ENCODE assay signal across 10 cellular contexts in the genomic region with DNA sequence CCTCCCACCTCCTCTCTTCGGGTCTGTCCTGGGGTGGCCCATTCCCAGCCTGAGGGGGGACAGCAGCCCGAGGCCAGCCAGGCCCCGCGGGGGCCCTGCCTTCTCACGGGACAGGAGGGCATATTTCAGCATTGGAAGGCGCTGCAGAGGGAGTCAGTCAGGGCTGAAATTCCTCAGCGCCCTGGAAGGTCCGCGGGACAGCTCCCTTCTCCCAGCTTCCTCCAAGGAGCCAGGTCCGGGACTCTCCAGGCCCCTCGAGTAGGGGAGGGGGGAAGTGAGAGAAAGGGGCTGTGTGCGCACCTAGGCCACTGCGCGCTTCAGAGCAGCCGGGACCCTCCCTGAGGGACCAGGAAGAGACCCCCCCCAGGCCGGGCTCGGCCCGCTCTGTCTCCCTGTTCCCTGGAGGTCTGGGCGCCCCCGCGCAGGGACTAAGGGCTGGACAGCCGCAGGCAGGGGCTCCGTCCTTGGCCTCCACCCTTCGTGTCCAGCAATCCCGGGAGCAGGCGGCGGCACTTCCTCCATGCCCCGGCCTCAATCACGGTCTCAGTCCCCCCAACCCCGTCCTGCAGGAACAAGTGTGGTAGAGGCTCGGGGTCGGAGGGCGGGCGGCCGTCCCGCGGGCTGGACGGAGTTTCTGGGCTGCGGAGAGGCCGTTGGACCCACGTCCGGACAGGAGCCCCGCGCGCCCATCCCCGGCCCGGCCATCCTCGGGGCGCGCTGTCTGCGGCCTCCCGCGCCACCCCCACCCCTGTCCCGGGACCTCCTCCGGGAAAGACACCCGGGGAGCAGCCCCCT. TPM values are rescaled to one million over a fixed set of nuclear protein-coding genes. Genes with fewer than 3 reads are reported as not detected.
A peak's percentile ranks its signal among the peaks of the same experiment; 100 is the strongest.
DNase-seq lines count a peak whose midpoint lies in the region; ATAC-seq and TF ChIP-seq lines count a peak whose summit lies in the region.
"Had no signal": no experiment of that assay in that cellular context is flagged by ENCODE, and none has a peak within 500 bp of the region (broad histone marks: within the 10 kb centered on the region; RNA-seq: fewer than 3 reads in every experiment).

No MANE protein-coding gene starts in this region.

- WGBS in esophagus muscularis mucosa = 19% methylated on average over 11 of the region's 56 CpGs
- 4 to 8% methylated on average over 45 to 56 of the region's 56 CpGs for WGBS in aorta, 2 donors

- H3K9me3 ChIP-seq in breast epithelium (no peaks in the 10 kb centered on the region), esophagus muscularis mucosa (peaks cover 0 to 4% (median 0%) of the 10 kb centered on the region in 4 donors), aorta (ENCODE audit: control insufficient read depth, low read length) (no peaks in the 10 kb centered on the region)
- H3K9me3 ChIP-seq: colonic mucosa had no signal

- intact Hi-C loops in breast epithelium (cut with DNase I; ENCODE audit: low total_unique reads) = no loop called here
- intact Hi-C loops in MCF 10A (cut with micrococcal nuclease) = loop anchor here (2.0 to 10.0 kb wide), 2 partner anchors 541 to 685 kb away; no protein-coding TSS in a partner anchor
- intact Hi-C loops in esophagus muscularis mucosa (cut with DNase I) = loop anchor here (10.0 kb wide), 2 partner anchors 91 to 681 kb away; no protein-coding TSS in a partner anchor
- intact Hi-C loops in aorta (cut with DNase I) = loop anchor here (5.0 to 10.0 kb wide), 3 partner anchors 541 to 681 kb away; no protein-coding TSS in a partner anchor

- CTCF ChIA-PET in MCF 10A (lab: Yijun Ruan, JAX) = interaction anchor here (0.5 to 0.8 kb wide), 4 partner anchors 23 to 805 kb away, joined by 3 read pairs; no protein-coding TSS in a partner anchor

- H3K27ac Mint-ChIP-seq in MCF 10A (ENCODE audit: low read depth, unreplicated experiment) = no peak overlapping the region
- H3K27ac Mint-ChIP-seq in nephron progenitor cell = no peak overlapping the region
- H3K27ac Mint-ChIP-seq: CD8-positive, alpha-beta T cell had no signal

- DNase-seq in breast epithelium (ENCODE audit: low spot score in 2 of 2) (peak in 1 of 2 donors; percentile 47), MCF 10A (ENCODE audit: unreplicated experiment) (no peak), esophagus muscularis mucosa (ENCODE audit: extremely low spot score) (no peak), nephron progenitor cell (peak; percentile 51), aorta (peak; percentile 39 to 77), T1000 (lab: John Stamatoyannopoulos, UW) (no peak), NCI-H748 treated with DMSO at 0.1 percent for 48 hours (lab: John Stamatoyannopoulos, UW) (no peak), DMS114 treated with DMSO at 0.1 percent for 48 hours (lab: John Stamatoyannopoulos, UW; ENCODE audit: unreplicated experiment) (no peak)

- H3K9me3 Mint-ChIP-seq in MCF 10A (ENCODE audit: unreplicated experiment) (no peaks in the 10 kb centered on the region), nephron progenitor cell (peaks cover 7% of the 10 kb centered on the region)
- H3K9me3 Mint-ChIP-seq: CD8-positive, alpha-beta T cell had no signal

- H3K4me3 ChIP-seq in breast epithelium (peak overlapping the region; percentile 52 to 77 (median 52)), esophagus muscularis mucosa (peak overlapping the region; percentile 52 to 70 (median 62)), aorta (ENCODE audit: low read length in 2 of 2) (no peak overlapping the region)

- no peak for TF ChIP-seq EP300 in esophagus muscularis mucosa (IDR thresholded peaks at IDR 0.05)

- H3K4me1 ChIP-seq in breast epithelium (peaks cover 0 to 26% of the 10 kb centered on the region in 2 donors), esophagus muscularis mucosa (peaks cover 32 to 45% (median 42%) of the 10 kb centered on the region in 4 donors), aorta (ENCODE audit: control insufficient read depth in 1 of 2, insufficient read depth in 2 of 2, low read length in 2 of 2) (no peaks in the 10 kb centered on the region)

- H3K27me3 ChIP-seq in breast epithelium = peaks cover 9 to 61% of the 10 kb centered on the region in 2 donors
- H3K27me3 ChIP-seq in esophagus muscularis mucosa = peaks cover 6 to 89% (median 49%) of the 10 kb centered on the region in 4 donors
- H3K27me3 ChIP-seq in aorta (ENCODE audit: control insufficient read depth in 1 of 2, insufficient read depth in 2 of 2, low read length in 1 of 2) = no peaks in the 10 kb centered on the region

- H3K4me3 Mint-ChIP-seq in MCF 10A (ENCODE audit: unreplicated experiment) = no peak overlapping the region
- H3K4me3 Mint-ChIP-seq in nephron progenitor cell = peak overlapping the region; percentile 67

- ATAC-seq in aorta (ENCODE audit: low FRiP score) = no peak

- H3K36me3 ChIP-seq in breast epithelium (no peaks in the 10 kb centered on the region), esophagus muscularis mucosa (no peaks in the 10 kb centered on the region), aorta (ENCODE audit: control insufficient read depth in 1 of 2, insufficient read depth in 2 of 2, low read length in 1 of 2) (no peaks in the 10 kb centered on the region)
- H3K36me3 ChIP-seq: colonic mucosa had no signal

- H3K4me1 Mint-ChIP-seq in MCF 10A (ENCODE audit: insufficient read depth, unreplicated experiment) (no peaks in the 10 kb centered on the region), nephron progenitor cell (peaks cover 12% of the 10 kb centered on the region)

- H3K27me3 Mint-ChIP-seq in MCF 10A (ENCODE audit: insufficient read depth, unreplicated experiment) (peaks cover 45% of the 10 kb centered on the region), nephron progenitor cell (ENCODE audit: low read depth, poor library complexity) (peaks cover 46% of the 10 kb centered on the region)

- H3K27ac ChIP-seq in breast epithelium (no peak overlapping the region), esophagus muscularis mucosa (replicated peaks in 1 of 4) (peak overlapping the region in 1 of 4 donors; percentile 33), aorta (ENCODE audit: low read depth in 1 of 2, low read length in 2 of 2) (no peak overlapping the region)
- H3K27ac ChIP-seq: colonic mucosa had no signal

- TF ChIP-seq POLR2A in breast epithelium (IDR thresholded peaks at IDR 0.05) (no peak), esophagus muscularis mucosa (IDR thresholded peaks at IDR 0.05; ENCODE audit: low read depth) (no peak)

- TF ChIP-seq CTCF in breast epithelium (IDR thresholded peaks at IDR 0.05) (no peak), MCF 10A (IDR thresholded peaks at IDR 0.05; ENCODE audit: unreplicated experiment) (no peak), esophagus muscularis mucosa (IDR thresholded peaks at IDR 0.05) (no peak), nephron progenitor cell (IDR thresholded peaks at IDR 0.05) (no peak)

- POLR2A ChIA-PET in MCF 10A (lab: Yijun Ruan, JAX) = interaction anchor here (0.6 kb wide), 1 partner anchor 88 kb away, joined by 3 read pairs; no protein-coding TSS in a partner anchor

- H3K36me3 Mint-ChIP-seq in MCF 10A (ENCODE audit: insufficient read depth, unreplicated experiment) (peaks cover 5% of the 10 kb centered on the region), nephron progenitor cell (ENCODE audit: low read depth) (no peaks in the 10 kb centered on the region)
- H3K36me3 Mint-ChIP-seq: CD8-positive, alpha-beta T cell had no signal

- BruUV-seq in MCF 10A (replicated peaks; lab: Mats Ljungman, UMichigan) = no TSS peak

RNA-seq across cellular contexts. Expression of gene ELFN1, which starts 6.0 kb away (rescaled TPM):
- total RNA-seq in breast epithelium = 1 to 10 TPM in 1 of 3 donors, under 1 TPM in 2; 0.59 to 1.3 (median 0.96) TPM
- not detected in 2 replicates for total RNA-seq in MCF 10A (2022)
- total RNA-seq in esophagus muscularis mucosa = 1 to 10 TPM in 3 of 4 donors, under 1 TPM in 1; 0.86 to 3.3 (median 1.9) TPM
- 1 to 10 TPM; 1.2 to 4.8 TPM for total RNA-seq in aorta
- under 1 TPM in 1 of 2 donors, not detected in 1; 0.13 TPM for polyA plus RNA-seq in aorta
- total RNA-seq: CD8-positive, alpha-beta T cell had no signal

Comparison
In these comparisons a context has a peak if more than half of its experiments do, and no peak if none do; other contexts are left out.
1. DNase-seq: peak in nephron progenitor cell (single experiment) and aorta (2 of 2); none in MCF 10A (single experiment), esophagus muscularis mucosa (single experiment), T1000 (single experiment), NCI-H748 treated with DMSO at 0.1 percent for 48 hours (single experiment) and DMS114 treated with DMSO at 0.1 percent for 48 hours (single experiment).
2. H3K4me3 ChIP-seq: peak in breast epithelium (3 of 3) and esophagus muscularis mucosa (4 of 4); none in aorta (0 of 2).